12 cellular contexts compared by ENCODE assay signal in genomic region chr10:27893320-27894014, GRCh38.
DNase-seq lines count a peak whose midpoint lies in the region; ATAC-seq, FAIRE-seq and TF ChIP-seq lines count a peak whose summit lies in the region.
"Had no signal": no experiment of that assay in that cellular context is flagged by ENCODE, and none has a peak within 500 bp of the region (broad histone marks: within the 10 kb centered on the region; RNA-seq: fewer than 3 reads in every experiment).

No MANE protein-coding gene starts in this region.

- TF ChIP-seq EP300 in A549 (IDR thresholded peaks at IDR 0.05): no peak

- no peak overlapping the region for H3K4me3 ChIP-seq in A549
- H3K4me3 ChIP-seq: thoracic aorta had no signal

- DNase-seq in A549 (ENCODE audit: low read depth in 1 of 2, low spot score in 1 of 2): no peak
- peak; percentile 71 for DNase-seq in H4 (ENCODE audit: low spot score)
- peak; percentile 7 for DNase-seq in amniotic epithelial cell (ENCODE audit: low read depth)
- DNase-seq in foreskin keratinocyte: peak; percentile 6 to 25
- DNase-seq in activated T-helper 2 cell treated with anti-CD3 and anti-CD28 coated beads, Interferon-gamma antibody, Interleukin-2, Interleukin-4, amounts not matched to agents 10 μg/mL and 5 μg/mL and 100 μg/mL, durations not matched to agents 14 hours and 24 hours and 36 hours (ENCODE audit: low spot score): no peak
- DNase-seq: ACHN, DMS79 had no signal

- H3K27me3 Mint-ChIP-seq in activated T-helper 2 cell treated with anti-CD3 and anti-CD28 coated beads, Interferon-gamma antibody, Interleukin-2, Interleukin-4, amounts not matched to agents 10 μg/mL and 5 μg/mL and 100 μg/mL, durations not matched to agents 14 hours and 24 hours and 36 hours (ENCODE audit: low read depth): no peaks in the 10 kb centered on the region

- no peak overlapping the region for H3K4me3 Mint-ChIP-seq in activated T-helper 2 cell treated with anti-CD3 and anti-CD28 coated beads, Interferon-gamma antibody, Interleukin-2, Interleukin-4, amounts not matched to agents 10 μg/mL and 5 μg/mL and 100 μg/mL, durations not matched to agents 14 hours and 24 hours and 36 hours (ENCODE audit: low read depth)

- no peak overlapping the region for H3K4me2 ChIP-seq in A549

- TF ChIP-seq RAD21 in A549 (conservative IDR thresholded peaks at IDR 0.05 in 1 of 2, IDR thresholded peaks at IDR 0.05 in 1 of 2): no peak

- no peak for TF ChIP-seq POLR2A in A549 (IDR thresholded peaks at IDR 0.05; ENCODE audit: low read length)

- no peak overlapping the region for H3K27ac Mint-ChIP-seq in activated T-helper 2 cell treated with anti-CD3 and anti-CD28 coated beads, Interferon-gamma antibody, Interleukin-2, Interleukin-4, amounts not matched to agents 10 μg/mL and 5 μg/mL and 100 μg/mL, durations not matched to agents 14 hours and 24 hours and 36 hours

- 9% methylated on average over 7 of the region's 7 CpGs for WGBS in A549 (ENCODE audit: missing lambda C conversion rate)

- intact Hi-C loops in activated T-helper 2 cell treated with anti-CD3 and anti-CD28 coated beads, Interferon-gamma antibody, Interleukin-2, Interleukin-4, amounts not matched to agents 10 μg/mL and 5 μg/mL and 100 μg/mL, durations not matched to agents 14 hours and 24 hours and 36 hours (cut with micrococcal nuclease): no loop called here

- no peaks in the 10 kb centered on the region for H3K4me1 Mint-ChIP-seq in activated T-helper 2 cell treated with anti-CD3 and anti-CD28 coated beads, Interferon-gamma antibody, Interleukin-2, Interleukin-4, amounts not matched to agents 10 μg/mL and 5 μg/mL and 100 μg/mL, durations not matched to agents 14 hours and 24 hours and 36 hours (ENCODE audit: low read depth)

- no peak for FAIRE-seq in A549 (lab: Jason Lieb, UNC)

- H3K27ac ChIP-seq in A549: no peak overlapping the region
- no peak overlapping the region for H3K27ac ChIP-seq in foreskin keratinocyte
- H3K27ac ChIP-seq: HL-60, thoracic aorta had no signal

- POLR2A ChIA-PET in A549 (lab: Yijun Ruan, JAX): no interaction called here

- CTCF ChIA-PET in A549 (lab: Yijun Ruan, JAX): no interaction called here

- H3K9me3 ChIP-seq in A549: no peaks in the 10 kb centered on the region
- H3K9me3 ChIP-seq: thoracic aorta had no signal

- TF ChIP-seq CTCF in A549 (IDR thresholded peaks at IDR 0.05) (no peak), foreskin keratinocyte (conservative IDR thresholded peaks at IDR 0.05) (no peak)

- no peaks in the 10 kb centered on the region for H3K36me3 Mint-ChIP-seq in activated T-helper 2 cell treated with anti-CD3 and anti-CD28 coated beads, Interferon-gamma antibody, Interleukin-2, Interleukin-4, amounts not matched to agents 10 μg/mL and 5 μg/mL and 100 μg/mL, durations not matched to agents 14 hours and 24 hours and 36 hours (ENCODE audit: low read depth)

- H3K4me1 ChIP-seq in A549 (no peaks in the 10 kb centered on the region), foreskin keratinocyte (no peaks in the 10 kb centered on the region)

- ATAC-seq in A549: no peak
- peak; percentile 27 for ATAC-seq in foreskin keratinocyte
- no peak for ATAC-seq in GM21367 (IDR thresholded peaks at IDR 0.05; ENCODE audit: unreplicated experiment)
- ATAC-seq in HG03520 (IDR thresholded peaks at IDR 0.05; ENCODE audit: unreplicated experiment): no peak
- ATAC-seq in HG02885 (IDR thresholded peaks at IDR 0.05; ENCODE audit: poor library complexity, unreplicated experiment): no peak

- H3K27me3 ChIP-seq in foreskin keratinocyte: no peaks in the 10 kb centered on the region

- no peaks in the 10 kb centered on the region for H3K9me3 Mint-ChIP-seq in activated T-helper 2 cell treated with anti-CD3 and anti-CD28 coated beads, Interferon-gamma antibody, Interleukin-2, Interleukin-4, amounts not matched to agents 10 μg/mL and 5 μg/mL and 100 μg/mL, durations not matched to agents 14 hours and 24 hours and 36 hours

TF ChIP-seq in A549, 52 proteins besides CTCF, POLR2A, EP300 and RAD21:
- TF ChIP-seq FOSL2 (IDR thresholded peaks at IDR 0.05) (no peak), FOSL2 (CRISPR knock-in tag; IDR thresholded peaks at IDR 0.05) (peak; percentile 22; the same call in 1 of the 2 replicates), CBX2 (IDR thresholded peaks at IDR 0.05; ENCODE audit: borderline replicate concordance, low read depth) (no peak)

Comparison
In these comparisons a context has a peak if more than half of its experiments do, and no peak if none do; other contexts are left out.
1. DNase-seq: peak in H4 (single experiment), amniotic epithelial cell (single experiment) and foreskin keratinocyte (2 of 2); none in A549 (0 of 2) and activated T-helper 2 cell treated with anti-CD3 and anti-CD28 coated beads, Interferon-gamma antibody, Interleukin-2, Interleukin-4, amounts not matched to agents 10 μg/mL and 5 μg/mL and 100 μg/mL, durations not matched to agents 14 hours and 24 hours and 36 hours (single experiment).